24 cellular contexts compared by ENCODE assay signal in the genomic region with DNA sequence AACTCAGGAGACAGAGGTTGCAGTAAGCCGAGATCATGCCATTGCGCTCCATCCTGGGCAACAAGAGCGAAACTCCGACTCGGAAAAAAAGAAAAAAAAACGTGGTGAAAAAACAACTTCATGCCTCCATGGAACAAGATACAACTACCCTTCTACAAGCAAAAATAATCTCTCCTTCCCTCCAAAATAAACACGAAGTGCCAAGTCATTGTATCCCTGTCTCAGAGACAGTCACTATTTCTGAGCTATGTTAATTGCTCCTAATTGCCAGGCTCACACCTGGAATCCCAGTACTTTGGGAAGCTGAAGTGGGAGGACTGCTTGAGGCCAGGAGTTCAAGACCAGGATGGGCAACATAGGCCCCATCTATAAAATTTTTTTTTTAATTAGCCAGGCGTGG. TPM values are rescaled to one million over a fixed set of nuclear protein-coding genes. Genes with fewer than 3 reads are reported as not detected.
DNase-seq lines count a peak whose midpoint lies in the region; ATAC-seq, FAIRE-seq and TF ChIP-seq lines count a peak whose summit lies in the region.
"Had no signal": no experiment of that assay in that cellular context is flagged by ENCODE, and none has a peak within 500 bp of the region (broad histone marks: within the 10 kb centered on the region; RNA-seq: fewer than 3 reads in every experiment).

No MANE protein-coding gene starts in this region.

- WGBS in A549 (ENCODE audit: missing lambda C conversion rate) = 75% methylated on average over 8 of the region's 8 CpGs
- 87 to 95% methylated on average over 4 to 8 of the region's 8 CpGs for WGBS in endodermal cell (ENCODE audit: insufficient coverage in 1 of 2, insufficient read length in 1 of 2), 2 experiments

- no peak overlapping the region for H3K27ac ChIP-seq in A549
- no peak overlapping the region for H3K27ac ChIP-seq in endodermal cell (ENCODE audit: low read depth, low read length)

- no peak for TF ChIP-seq POLR2A in A549 (IDR thresholded peaks at IDR 0.05; ENCODE audit: low read length)

- peaks cover 3% of the 10 kb centered on the region; the same call in 1 of the 3 replicates for H3K4me1 ChIP-seq in A549
- H3K4me1 ChIP-seq in endodermal cell (ENCODE audit: control insufficient read depth, insufficient read depth, low read length) = no peaks in the 10 kb centered on the region

- no peak overlapping the region for H3K4me2 ChIP-seq in A549

- peaks cover 13% of the 10 kb centered on the region for H3K36me3 ChIP-seq in endodermal cell (ENCODE audit: control insufficient read depth, insufficient read depth, low read length)

- TF ChIP-seq RAD21 in A549 (conservative IDR thresholded peaks at IDR 0.05 in 1 of 2, IDR thresholded peaks at IDR 0.05 in 1 of 2) = no peak

- H3K9me3 ChIP-seq in A549 (no peaks in the 10 kb centered on the region), endodermal cell (ENCODE audit: control insufficient read depth, low read length) (no peaks in the 10 kb centered on the region)

- no peaks in the 10 kb centered on the region for H3K27me3 ChIP-seq in endodermal cell (ENCODE audit: control insufficient read depth, insufficient read depth, low read length, poor library complexity, severe bottlenecking)

- ATAC-seq in A549 (no peak), T-cell (replicated peaks in 1 of 4) (no peak), HG03521 (IDR thresholded peaks at IDR 0.05; ENCODE audit: unreplicated experiment) (no peak), GM21447 (IDR thresholded peaks at IDR 0.05; ENCODE audit: unreplicated experiment) (no peak), GM21528 (IDR thresholded peaks at IDR 0.05; ENCODE audit: low FRiP score, unreplicated experiment) (no peak)

- no peak overlapping the region for H3K9ac ChIP-seq in endodermal cell (ENCODE audit: extremely low read depth, low read length, poor library complexity, severe bottlenecking)

- H3K27me3 Mint-ChIP-seq in activated CD4-positive, alpha-beta T cell treated with anti-CD3 and anti-CD28 coated beads, Interleukin-2, amount 10 ng/mL, durations not matched to agents 7 days and 5 days = no peaks in the 10 kb centered on the region
- no peaks in the 10 kb centered on the region for H3K27me3 Mint-ChIP-seq in T-cell
- H3K27me3 Mint-ChIP-seq in endodermal cell (ENCODE audit: insufficient read depth) = no peaks in the 10 kb centered on the region

- H3K36me3 Mint-ChIP-seq in activated CD4-positive, alpha-beta T cell treated with anti-CD3 and anti-CD28 coated beads, Interleukin-2, amount 10 ng/mL, durations not matched to agents 7 days and 5 days (ENCODE audit: low read depth) = peaks cover 12% of the 10 kb centered on the region
- H3K36me3 Mint-ChIP-seq in T-cell (peaks cover 4% of the 10 kb centered on the region), endodermal cell (ENCODE audit: low read depth) (peaks cover 21% of the 10 kb centered on the region)

- no peaks in the 10 kb centered on the region for H3K9me3 Mint-ChIP-seq in activated CD4-positive, alpha-beta T cell treated with anti-CD3 and anti-CD28 coated beads, Interleukin-2, amount 10 ng/mL, durations not matched to agents 7 days and 5 days
- H3K9me3 Mint-ChIP-seq in T-cell = no peaks in the 10 kb centered on the region
- peaks cover 1% of the 10 kb centered on the region for H3K9me3 Mint-ChIP-seq in endodermal cell

- TF ChIP-seq CTCF in A549 (IDR thresholded peaks at IDR 0.05) (no peak), endodermal cell (conservative IDR thresholded peaks at IDR 0.05) (no peak)

- POLR2A ChIA-PET in activated CD4-positive, alpha-beta T cell treated with anti-CD3 and anti-CD28 coated beads, Interleukin-2, amount 10 ng/mL, durations not matched to agents 7 days and 5 days (lab: Charles Lee) = interaction anchor here (0.7 kb wide), 1 partner anchor 147 kb away, joined by 5 read pairs; no protein-coding TSS in a partner anchor
- POLR2A ChIA-PET in A549 (lab: Yijun Ruan, JAX) (interaction anchor here (1.4 to 1.6 kb wide), 2 partner anchors 9 to 45 kb away, joined by 7 read pairs; no protein-coding TSS in a partner anchor), T-cell (lab: Charles Lee) (no interaction called here)

- TF ChIP-seq EP300 in A549 (IDR thresholded peaks at IDR 0.05) = no peak

- peaks cover 40% of the 10 kb centered on the region for H3K4me1 Mint-ChIP-seq in activated CD4-positive, alpha-beta T cell treated with anti-CD3 and anti-CD28 coated beads, Interleukin-2, amount 10 ng/mL, durations not matched to agents 7 days and 5 days
- H3K4me1 Mint-ChIP-seq in T-cell (peaks cover 16 to 26% (median 23%) of the 10 kb centered on the region in 3 donors), endodermal cell (peaks cover 3% of the 10 kb centered on the region)

- DNase-seq in activated CD4-positive, alpha-beta T cell treated with anti-CD3 and anti-CD28 coated beads, Interleukin-2, amount 10 ng/mL, durations not matched to agents 7 days and 5 days = no peak
- DNase-seq in activated CD4-positive, alpha-beta T cell treated with anti-CD3 and anti-CD28 coated beads for 48 hours = no peak
- DNase-seq in A549 (ENCODE audit: low read depth in 1 of 2, low spot score in 1 of 2) (no peak), T-cell (no peak), endodermal cell (no peak)
- DNase-seq: C1 segment of cervical spinal cord, DMS79, KG1, NCI-H1105 treated with DMSO at 0.1 percent for 48 hours, NCI-H1694 treated with DMSO at 0.1 percent for 48 hours, NCI-H2107, NCI-H2227 treated with DMSO at 0.1 percent for 48 hours, NCI-H524, NCI-H82, OCI-M1, Right ventricle myocardium superior had no signal

- CTCF ChIA-PET in activated CD4-positive, alpha-beta T cell treated with anti-CD3 and anti-CD28 coated beads, Interleukin-2, amount 10 ng/mL, durations not matched to agents 7 days and 5 days (lab: Charles Lee) = interaction anchor here (0.7 to 2.3 kb wide), 3 partner anchors 14 to 100 kb away, joined by 3 to 10 read pairs (median 4); no protein-coding TSS in a partner anchor
- CTCF ChIA-PET in A549 (lab: Yijun Ruan, JAX) (interaction anchor here (1.1 to 81.8 kb wide), 15 partner anchors 9 to 166 kb away, joined by 3 to 3429 read pairs (median 13); a partner anchor contains a TSS), T-cell (lab: Charles Lee) (interaction anchor here (0.7 to 1.6 kb wide), 6 partner anchors 32 to 1144 kb away, joined by 3 to 7 read pairs (median 3); no protein-coding TSS in a partner anchor)

- no peak overlapping the region for H3K4me3 Mint-ChIP-seq in activated CD4-positive, alpha-beta T cell treated with anti-CD3 and anti-CD28 coated beads, Interleukin-2, amount 10 ng/mL, durations not matched to agents 7 days and 5 days
- no peak overlapping the region for H3K4me3 Mint-ChIP-seq in T-cell
- H3K4me3 Mint-ChIP-seq in endodermal cell = no peak overlapping the region

- no peak overlapping the region for H3K4me3 ChIP-seq in A549
- H3K4me3 ChIP-seq in endodermal cell (ENCODE audit: low read length) = no peak overlapping the region

- H3K27ac Mint-ChIP-seq in activated CD4-positive, alpha-beta T cell treated with anti-CD3 and anti-CD28 coated beads, Interleukin-2, amount 10 ng/mL, durations not matched to agents 7 days and 5 days = peak overlapping the region; percentile 68
- peak overlapping the region; percentile 64 to 72 for H3K27ac Mint-ChIP-seq in T-cell
- H3K27ac Mint-ChIP-seq in endodermal cell = peak overlapping the region; percentile 28

- FAIRE-seq in A549 (lab: Jason Lieb, UNC) = no peak
- FAIRE-seq: D721Med, GM12892, GM18507, H1, HepG2 had no signal

RNA-seq across cellular contexts. Expression of a gene that starts 19.0 kb away (rescaled TPM):
- 10 to 100 TPM; 11.4 to 12.2 TPM for total RNA-seq in activated CD4-positive, alpha-beta T cell treated with anti-CD3 and anti-CD28 coated beads, Interleukin-2, amount 10 ng/mL, durations not matched to agents 7 days and 5 days
- polyA plus RNA-seq in A549 (2011; rRNA removed) (19.0 and 20.1 TPM in 2 replicates), A549 (2017; fragmentation: RNase III; extraction: RNeasy Plus Mini Kit Qiagen cat#74134 plus additional on column Dnase treatment) (19.5 to 27.6 TPM (median 27.2 TPM) in 3 replicates)
- polyA plus RNA-seq in A549 (2012; cell fraction: cytosol; rRNA removed) = 33.8 and 57.1 TPM in 2 replicates
- polyA plus RNA-seq in A549 (2012; cell fraction: nucleus; rRNA removed) = 110 and 141 TPM in 2 replicates
- polyA minus RNA-seq in A549 (2011; rRNA and poly(A)+ RNA removed) = 22.9 and 29.3 TPM in 2 replicates
- total RNA-seq in T-cell (10 to 100 TPM in 4 of 5 donors, 1 to 10 TPM in 1; 9.1 to 24.3 (median 16.8) TPM), endodermal cell (10 to 100 TPM; 28.8 to 54.0 TPM)
- polyA plus RNA-seq in endodermal cell (2013, experiment 1 of 2) = 10.8 TPM
- 7.6 TPM for polyA plus RNA-seq in endodermal cell (2013, experiment 2 of 2)

RNA-seq across cellular contexts. Expression of a gene that starts 21.7 kb away (rescaled TPM):
- 10 to 100 TPM; 21.7 TPM for total RNA-seq in activated CD4-positive, alpha-beta T cell treated with anti-CD3 and anti-CD28 coated beads, Interleukin-2, amount 10 ng/mL, durations not matched to agents 7 days and 5 days
- 31.3 and 34.1 TPM in 2 replicates for polyA plus RNA-seq in A549 (2011; rRNA removed)
- polyA plus RNA-seq in A549 (2012; cell fraction: cytosol; rRNA removed) = 19.5 and 22.6 TPM in 2 replicates
- polyA plus RNA-seq in A549 (2012; cell fraction: nucleus; rRNA removed) = 17.5 and 23.1 TPM in 2 replicates
- polyA plus RNA-seq in A549 (2017; fragmentation: RNase III; extraction: RNeasy Plus Mini Kit Qiagen cat#74134 plus additional on column Dnase treatment) = 16.3 to 18.8 TPM (median 18.6 TPM) in 3 replicates
- 22.1 and 25.9 TPM in 2 replicates for polyA minus RNA-seq in A549 (2011; rRNA and poly(A)+ RNA removed)
- total RNA-seq in T-cell = 10 to 100 TPM; 22.0 to 32.8 (median 29.0) TPM
- total RNA-seq in endodermal cell = 10 to 100 TPM; 27.7 to 32.8 TPM
- polyA plus RNA-seq in endodermal cell (2013, experiment 1 of 2) = 29.2 TPM
- polyA plus RNA-seq in endodermal cell (2013, experiment 2 of 2) = 25.5 TPM

RNA-seq across cellular contexts. Expression of a gene that starts 22.0 kb away (rescaled TPM):
- 100 to 1,000 TPM; 252 to 259 TPM for total RNA-seq in activated CD4-positive, alpha-beta T cell treated with anti-CD3 and anti-CD28 coated beads, Interleukin-2, amount 10 ng/mL, durations not matched to agents 7 days and 5 days
- polyA plus RNA-seq in A549 (2011; rRNA removed) (314 and 333 TPM in 2 replicates), A549 (2017; fragmentation: RNase III; extraction: RNeasy Plus Mini Kit Qiagen cat#74134 plus additional on column Dnase treatment) (429 to 463 TPM (median 440 TPM) in 3 replicates)
- 255 and 282 TPM in 2 replicates for polyA plus RNA-seq in A549 (2012; cell fraction: cytosol; rRNA removed)
- polyA plus RNA-seq in A549 (2012; cell fraction: nucleus; rRNA removed) = 105 and 172 TPM in 2 replicates
- polyA minus RNA-seq in A549 (2011; rRNA and poly(A)+ RNA removed) = 103 and 169 TPM in 2 replicates
- total RNA-seq in T-cell (100 to 1,000 TPM; 115 to 170 (median 139) TPM), endodermal cell (100 to 1,000 TPM; 244 to 295 TPM)
- 203 TPM for polyA plus RNA-seq in endodermal cell (2013, experiment 1 of 2)
- 189 TPM for polyA plus RNA-seq in endodermal cell (2013, experiment 2 of 2)

RNA-seq across cellular contexts. Expression of a gene that starts 41.0 kb away (rescaled TPM):
- total RNA-seq in activated CD4-positive, alpha-beta T cell treated with anti-CD3 and anti-CD28 coated beads, Interleukin-2, amount 10 ng/mL, durations not matched to agents 7 days and 5 days = 10 to 100 TPM; 18.5 to 18.8 TPM
- polyA plus RNA-seq in A549 (2011; rRNA removed) (8.5 and 9.5 TPM in 2 replicates), A549 (2017; fragmentation: RNase III; extraction: RNeasy Plus Mini Kit Qiagen cat#74134 plus additional on column Dnase treatment) (11.3 to 13.1 TPM (median 12.6 TPM) in 3 replicates)
- polyA plus RNA-seq in A549 (2012; cell fraction: cytosol; rRNA removed) = 11.0 and 13.2 TPM in 2 replicates
- polyA plus RNA-seq in A549 (2012; cell fraction: nucleus; rRNA removed) = 16.6 and 18.3 TPM in 2 replicates
- 14.3 and 15.2 TPM in 2 replicates for polyA minus RNA-seq in A549 (2011; rRNA and poly(A)+ RNA removed)
- total RNA-seq in T-cell (10 to 100 TPM in 3 of 5 donors, 1 to 10 TPM in 2; 8.9 to 23.9 (median 18.8) TPM), endodermal cell (10 to 100 TPM; 20.0 to 26.6 TPM)
- 14.0 TPM for polyA plus RNA-seq in endodermal cell (2013, experiment 1 of 2)
- polyA plus RNA-seq in endodermal cell (2013, experiment 2 of 2) = 12.3 TPM

RNA-seq across cellular contexts. Expression of a gene that starts 56.3 kb away (rescaled TPM):
- 10 to 100 TPM; 41.2 to 46.2 TPM for total RNA-seq in activated CD4-positive, alpha-beta T cell treated with anti-CD3 and anti-CD28 coated beads, Interleukin-2, amount 10 ng/mL, durations not matched to agents 7 days and 5 days
- polyA plus RNA-seq in A549 (2011; rRNA removed) (86.4 and 127 TPM in 2 replicates), A549 (2017; fragmentation: RNase III; extraction: RNeasy Plus Mini Kit Qiagen cat#74134 plus additional on column Dnase treatment) (89.4 to 105 TPM (median 95.3 TPM) in 3 replicates)
- polyA plus RNA-seq in A549 (2012; cell fraction: cytosol; rRNA removed) = 104 and 113 TPM in 2 replicates
- 49.1 and 82.1 TPM in 2 replicates for polyA plus RNA-seq in A549 (2012; cell fraction: nucleus; rRNA removed)
- 31.3 and 32.4 TPM in 2 replicates for polyA minus RNA-seq in A549 (2011; rRNA and poly(A)+ RNA removed)
- total RNA-seq in T-cell (10 to 100 TPM; 15.6 to 30.6 (median 26.6) TPM), endodermal cell (10 to 100 TPM; 29.7 to 30.1 TPM)
- polyA plus RNA-seq in endodermal cell (2013, experiment 1 of 2) = 41.9 TPM
- polyA plus RNA-seq in endodermal cell (2013, experiment 2 of 2) = 36.4 TPM

Comparison
In these comparisons a context has a peak if more than half of its experiments do, and no peak if none do; other contexts are left out.
1. POLR2A ChIA-PET loops: an anchor here in activated CD4-positive, alpha-beta T cell treated with anti-CD3 and anti-CD28 coated beads, Interleukin-2, amount 10 ng/mL, durations not matched to agents 7 days and 5 days (0.7 kb wide) and A549 (1.4 to 1.6 kb wide); none called in T-cell.